ENCODE assay signal across 14 cellular contexts in the genomic region with DNA sequence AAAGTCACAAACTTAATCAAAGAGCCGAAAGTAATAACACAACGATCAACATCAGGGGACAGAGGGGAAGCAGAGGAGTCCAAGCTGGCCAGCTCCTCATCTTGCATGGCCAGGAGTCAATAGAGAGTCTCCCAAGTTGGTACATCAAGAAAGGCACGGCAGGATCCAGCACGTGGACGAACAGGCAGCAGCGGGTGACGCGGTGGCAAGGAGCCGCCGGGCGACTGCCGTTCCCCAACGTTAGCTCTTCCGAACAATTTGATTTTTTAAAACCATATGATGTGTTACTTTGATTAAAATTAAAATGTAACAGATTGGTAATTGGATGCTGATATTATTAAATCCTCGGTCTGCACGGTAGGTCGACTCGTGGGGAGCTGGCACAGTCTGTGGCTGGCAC.
"Had no signal": no experiment of that assay in that cellular context is flagged by ENCODE, and none has a peak within 500 bp of the region (broad histone marks: within the 10 kb centered on the region; RNA-seq: fewer than 3 reads in every experiment).

No MANE protein-coding gene starts in this region.

- H3K9me3 Mint-ChIP-seq: activated B cell treated with CpG ODN at 0.5 μM for 24 hours; stimulated activated memory B cell treated with anti-CD40 and anti-IgM and Interleukin-4, amounts not matched to agents 10 μg/mL and 1 μg/mL and 100 μg/mL, for 72 hours had no signal

- H3K4me1 Mint-ChIP-seq: activated B cell treated with CpG ODN at 0.5 μM for 24 hours; stimulated activated memory B cell treated with anti-CD40 and anti-IgM and Interleukin-4, amounts not matched to agents 10 μg/mL and 1 μg/mL and 100 μg/mL, for 72 hours had no signal

- H3K4me3 ChIP-seq: lung had no signal

- H3K27ac Mint-ChIP-seq: activated B cell treated with CpG ODN at 0.5 μM for 24 hours; activated naive CD8-positive, alpha-beta T cell; brain; mesothelial cell of epicardium; nephron progenitor cell; stimulated activated memory B cell treated with anti-CD40 and anti-IgM and Interleukin-4, amounts not matched to agents 10 μg/mL and 1 μg/mL and 100 μg/mL, for 72 hours; T-helper 17 cell had no signal

- DNase-seq: activated B cell treated with CpG ODN at 0.5 μM for 24 hours; activated gamma-delta T cell treated with Interleukin-2 at 50 U/mL for 16 hours; activated T-cell treated with anti-CD3 and anti-CD28 coated beads, Interleukin-2, amount 50 U/mL, for 48 hours; effector CD8-positive, alpha-beta T cell; foreskin fibroblast; glutamatergic neuron; nephron progenitor cell; T-helper 17 cell; trophoblast cell had no signal

- H3K4me3 Mint-ChIP-seq: activated B cell treated with CpG ODN at 0.5 μM for 24 hours; activated naive CD8-positive, alpha-beta T cell; brain; mesothelial cell of epicardium; nephron progenitor cell; stimulated activated memory B cell treated with anti-CD40 and anti-IgM and Interleukin-4, amounts not matched to agents 10 μg/mL and 1 μg/mL and 100 μg/mL, for 72 hours; T-helper 17 cell had no signal
